11 cellular contexts compared by ENCODE assay signal in the genomic region with DNA sequence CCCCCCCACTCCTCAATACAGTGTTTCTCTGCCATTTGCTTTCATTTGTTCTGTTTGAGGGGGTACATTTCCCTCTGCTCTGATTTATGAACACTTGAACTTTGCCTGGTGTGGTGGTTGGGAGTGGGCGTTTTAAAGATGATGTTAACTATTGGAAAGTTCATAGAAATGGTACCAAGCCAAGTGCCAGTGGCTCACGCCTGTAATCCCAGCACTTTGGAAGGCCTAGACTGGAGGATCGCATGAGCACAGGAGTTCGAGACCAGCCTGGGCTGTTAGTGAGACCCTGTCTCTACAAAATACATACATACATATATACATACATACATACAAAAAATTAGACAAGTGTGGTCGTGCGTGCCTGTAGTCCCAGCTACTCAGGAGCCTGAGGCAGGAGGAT. TPM values are rescaled to one million over a fixed set of nuclear protein-coding genes. Genes with fewer than 3 reads are reported as not detected.
DNase-seq lines count a peak whose midpoint lies in the region; ATAC-seq and TF ChIP-seq lines count a peak whose summit lies in the region.
"Had no signal": no experiment of that assay in that cellular context is flagged by ENCODE, and none has a peak within 500 bp of the region (broad histone marks: within the 10 kb centered on the region; RNA-seq: fewer than 3 reads in every experiment).

No MANE protein-coding gene starts in this region.

- in situ Hi-C loops in brain microvascular endothelial cell (cut with HindIII; ENCODE audit: low pct_ligation_motif_present, low sequenced_read_pairs), result no loop called here

- H3K4me1 ChIP-seq in HUES6 (ENCODE audit: control insufficient read depth, insufficient read depth, low read length), result peaks cover 21% of the 10 kb centered on the region
- peaks cover 10 to 32% (median 15%) of the 10 kb centered on the region in 4 donors for H3K4me1 ChIP-seq in liver (ENCODE audit: control insufficient read depth in 4 of 4, insufficient read depth in 4 of 4, low read length in 3 of 4)
- H3K4me1 ChIP-seq in smooth muscle cell (ENCODE audit: low read depth), result peaks cover 12% of the 10 kb centered on the region

- H3K27me3 ChIP-seq in HUES6 (ENCODE audit: control insufficient read depth, insufficient read depth, low read length) (no peaks in the 10 kb centered on the region), brain microvascular endothelial cell (replicated peaks) (no peaks in the 10 kb centered on the region), liver (ENCODE audit: control insufficient read depth in 4 of 4, insufficient read depth in 4 of 4, low read length in 3 of 4) (no peaks in the 10 kb centered on the region), smooth muscle cell (ENCODE audit: low read depth) (no peaks in the 10 kb centered on the region)

- DNase-seq in brain microvascular endothelial cell (no peak), smooth muscle cell (lab: John Stamatoyannopoulos, UW; ENCODE audit: unreplicated experiment) (no peak), cortex of kidney (lab: John Stamatoyannopoulos, UW) (no peak), COR-L47 (lab: John Stamatoyannopoulos, UW) (no peak), NCI-H2081 (lab: John Stamatoyannopoulos, UW) (no peak)
- DNase-seq: activated CD4-positive, CD25-positive, alpha-beta regulatory T cell treated with anti-CD3 and anti-CD28 coated beads, Interleukin-2, amount 50 U/mL, for 72 hours; NCI-H1930 had no signal

- H3K36me3 ChIP-seq in HUES6 (ENCODE audit: control insufficient read depth, insufficient read depth, low read length) (peaks cover 5% of the 10 kb centered on the region), brain microvascular endothelial cell (replicated peaks) (peaks cover 1% of the 10 kb centered on the region), liver (ENCODE audit: control insufficient read depth in 4 of 4, insufficient read depth in 3 of 4, low read depth in 1 of 4, low read length in 3 of 4) (peaks cover 0 to 5% (median 2%) of the 10 kb centered on the region in 4 donors), smooth muscle cell (ENCODE audit: low read depth) (peaks cover 8% of the 10 kb centered on the region)

- H3K79me2 ChIP-seq in smooth muscle cell (ENCODE audit: low read depth), result peaks cover 49% of the 10 kb centered on the region

- H3K27ac ChIP-seq in HUES6 (ENCODE audit: low read depth, low read length) (no peak overlapping the region), brain microvascular endothelial cell (peak overlapping the region; percentile 74), liver (ENCODE audit: low read depth in 1 of 2, low read length in 2 of 2) (peak overlapping the region; percentile 38 to 96), smooth muscle cell (ENCODE audit: low read depth) (peak overlapping the region; percentile 96)

- no peak overlapping the region for H2AFZ ChIP-seq in smooth muscle cell (ENCODE audit: low read depth)

- H3K4me3 ChIP-seq in HUES6 (ENCODE audit: low read depth, low read length), result peak overlapping the region; percentile 91
- H3K4me3 ChIP-seq in brain microvascular endothelial cell (ENCODE audit: low read depth, low read length), result peak overlapping the region; percentile 89
- H3K4me3 ChIP-seq in liver (ENCODE audit: low read depth in 1 of 3, low read length in 3 of 3), result peak overlapping the region; percentile 21 to 99 (median 48)
- peak overlapping the region; percentile 95 for H3K4me3 ChIP-seq in smooth muscle cell
- H3K4me3 ChIP-seq: GM12878 had no signal

- peaks cover 1% of the 10 kb centered on the region for H3F3A ChIP-seq in smooth muscle cell (ENCODE audit: low read depth)

- H4K20me1 ChIP-seq in smooth muscle cell (ENCODE audit: low read depth), result peaks cover 28% of the 10 kb centered on the region

- H3K9me3 ChIP-seq in HUES6 (ENCODE audit: control insufficient read depth, insufficient read depth, low read depth, low read length) (no peaks in the 10 kb centered on the region), liver (ENCODE audit: control insufficient read depth in 4 of 4, low read length in 3 of 4) (no peaks in the 10 kb centered on the region), smooth muscle cell (replicated peaks; ENCODE audit: low read depth) (no peaks in the 10 kb centered on the region)

- H3K9ac ChIP-seq in HUES6 (ENCODE audit: low read length), result no peak overlapping the region
- H3K9ac ChIP-seq in liver (ENCODE audit: low read depth in 1 of 2, low read length in 2 of 2), result no peak overlapping the region
- peak overlapping the region; percentile 91 for H3K9ac ChIP-seq in smooth muscle cell (ENCODE audit: low read depth)

- no peak for TF ChIP-seq RAD21 in liver (IDR thresholded peaks at IDR 0.05)

- no peak for TF ChIP-seq CTCF in brain microvascular endothelial cell (IDR thresholded peaks at IDR 0.05; ENCODE audit: low read depth, low read length, missing control alignments)
- TF ChIP-seq CTCF in liver (IDR thresholded peaks at IDR 0.05; ENCODE audit: low read depth, low read length, missing input control), result no peak
- TF ChIP-seq CTCF in smooth muscle cell (IDR thresholded peaks at IDR 0.05; ENCODE audit: borderline replicate concordance, insufficient read depth, poor library complexity, severe bottlenecking), result no peak

- WGBS in liver, result 58% methylated on average over 6 of the region's 6 CpGs
- WGBS in smooth muscle cell (ENCODE audit: low lambda C conversion rate), result 48% methylated on average over 6 of the region's 6 CpGs

- no peak for ATAC-seq in HG03442 (IDR thresholded peaks at IDR 0.05; ENCODE audit: unreplicated experiment)

- peak overlapping the region; percentile 88 for H3K4me2 ChIP-seq in smooth muscle cell

TF ChIP-seq in liver, 16 proteins besides CTCF, POLR2A, EP300 and RAD21:
- no peak for TF ChIP-seq GABPA (IDR thresholded peaks at IDR 0.05 in 1 of 2, conservative IDR thresholded peaks at IDR 0.05 in 1 of 2)

RNA-seq across cellular contexts. Expression of gene RAB32, which starts 1.1 kb away (rescaled TPM):
- total RNA-seq in liver, result 10 to 100 TPM; 13.6 to 31.0 TPM
- 10 to 100 TPM; 31.2 to 49.9 TPM for polyA plus RNA-seq in liver
- total RNA-seq in smooth muscle cell, result 154 and 161 TPM in 2 replicates
- 226 and 316 TPM in 2 replicates for polyA plus RNA-seq in smooth muscle cell
- total RNA-seq: GM12878 had no signal

RNA-seq across cellular contexts. Expression of gene ADGB, which starts 54.0 kb away (rescaled TPM):
- under 1 TPM in 1 of 2 donors, not detected in 1; 0.23 TPM for total RNA-seq in liver
- not detected for polyA plus RNA-seq in liver
- total RNA-seq in smooth muscle cell, result 1.1 and 1.5 TPM in 2 replicates
- 1.6 and 3.1 TPM in 2 replicates for polyA plus RNA-seq in smooth muscle cell
- total RNA-seq: GM12878 had no signal
- polyA plus RNA-seq: GM12878 had no signal
